ENCODE assay signal across 12 cellular contexts in genomic region chr2:105788670-105789290, GRCh38. TPM values are rescaled to one million over a fixed set of nuclear protein-coding genes. Genes with fewer than 3 reads are reported as not detected.
DNase-seq lines count a peak whose midpoint lies in the region; ATAC-seq and TF ChIP-seq lines count a peak whose summit lies in the region.
"Had no signal": no experiment of that assay in that cellular context is flagged by ENCODE, and none has a peak within 500 bp of the region (broad histone marks: within the 10 kb centered on the region; RNA-seq: fewer than 3 reads in every experiment).

No MANE protein-coding gene starts in this region.

- peak overlapping the region; percentile 96 for H3K27ac Mint-ChIP-seq in activated naive CD8-positive, alpha-beta T cell
- H3K27ac Mint-ChIP-seq in natural killer cell: peak overlapping the region; percentile 88 to 91
- H3K27ac Mint-ChIP-seq: type B pancreatic cell had no signal

- H3K4me3 Mint-ChIP-seq in activated naive CD8-positive, alpha-beta T cell: peak overlapping the region; percentile 30
- no peak overlapping the region for H3K4me3 Mint-ChIP-seq in natural killer cell
- H3K4me3 Mint-ChIP-seq: type B pancreatic cell had no signal

- H3K4me1 Mint-ChIP-seq in activated naive CD8-positive, alpha-beta T cell (ENCODE audit: low read depth): peaks cover 99% of the 10 kb centered on the region
- peaks cover 76 to 83% of the 10 kb centered on the region in 2 donors for H3K4me1 Mint-ChIP-seq in natural killer cell

- no peak for DNase-seq in HL-60 (ENCODE audit: low read depth in 1 of 2, low spot score in 1 of 2)
- DNase-seq in natural killer cell: no peak
- DNase-seq in prostate gland (ENCODE audit: low spot score): no peak
- no peak for DNase-seq in NCI-H82 (lab: John Stamatoyannopoulos, UW)

- intact Hi-C loops in natural killer cell (cut with micrococcal nuclease) (no loop called here), prostate gland (cut with DNase I) (no loop called here)

- no peaks in the 10 kb centered on the region for H3K27me3 ChIP-seq in BLaER1 treated with 17β-estradiol and CSF1 and Interleukin-3, amounts not matched to agents 10 nM and 100 nM
- H3K27me3 ChIP-seq in HL-60 (ENCODE audit: insufficient read depth, poor library complexity, severe bottlenecking) (no peaks in the 10 kb centered on the region), prostate gland (replicated peaks; ENCODE audit: insufficient read depth) (no peaks in the 10 kb centered on the region)
- H3K27me3 ChIP-seq: breast epithelium, gastroesophageal sphincter had no signal

- peak overlapping the region in 8 of 11 experiments; percentile 71 to 81 (median 76); a peak in 13 of 22 replicates for H3K9ac ChIP-seq in BLaER1 treated with 17β-estradiol and CSF1 and Interleukin-3, amounts not matched to agents 10 nM and 100 nM
- H3K9ac ChIP-seq: parathyroid adenoma had no signal

- peaks cover 97 to 100% (median 100%) of the 10 kb centered on the region in 10 experiments for H3K4me1 ChIP-seq in BLaER1 treated with 17β-estradiol and CSF1 and Interleukin-3, amounts not matched to agents 10 nM and 100 nM
- peaks cover 5% of the 10 kb centered on the region for H3K4me1 ChIP-seq in prostate gland (replicated peaks)

- H3K27me3 Mint-ChIP-seq in activated naive CD8-positive, alpha-beta T cell: no peaks in the 10 kb centered on the region
- H3K27me3 Mint-ChIP-seq in natural killer cell (ENCODE audit: low read depth in 2 of 2): no peaks in the 10 kb centered on the region
- H3K27me3 Mint-ChIP-seq: type B pancreatic cell had no signal

- TF ChIP-seq CTCF in HL-60 (IDR thresholded peaks at IDR 0.05; ENCODE audit: insufficient read depth, low read length) (no peak), natural killer cell (IDR thresholded peaks at IDR 0.05) (no peak), prostate gland (IDR thresholded peaks at IDR 0.05) (no peak)

- H3K9me3 Mint-ChIP-seq in activated naive CD8-positive, alpha-beta T cell (ENCODE audit: low read depth): no peaks in the 10 kb centered on the region
- no peaks in the 10 kb centered on the region for H3K9me3 Mint-ChIP-seq in natural killer cell

- H3K36me3 Mint-ChIP-seq in activated naive CD8-positive, alpha-beta T cell: peaks cover 10% of the 10 kb centered on the region
- H3K36me3 Mint-ChIP-seq in natural killer cell: no peaks in the 10 kb centered on the region

- ATAC-seq in natural killer cell: no peak
- no peak for ATAC-seq in HG03571 (IDR thresholded peaks at IDR 0.05; ENCODE audit: unreplicated experiment)
- no peak for ATAC-seq in HG03095 (IDR thresholded peaks at IDR 0.05; ENCODE audit: unreplicated experiment)
- ATAC-seq: gastroesophageal sphincter had no signal

- peak overlapping the region; percentile 80 to 99 (median 95) for H3K4me2 ChIP-seq in BLaER1 treated with 17β-estradiol and CSF1 and Interleukin-3, amounts not matched to agents 10 nM and 100 nM

- H3K27ac ChIP-seq in BLaER1 treated with 17β-estradiol and CSF1 and Interleukin-3, amounts not matched to agents 10 nM and 100 nM: peak overlapping the region in 10 of 11 experiments; percentile 54 to 100 (median 98); a peak in 19 of 22 replicates
- peak overlapping the region; percentile 63 for H3K27ac ChIP-seq in HL-60 (replicated peaks)
- no peak overlapping the region for H3K27ac ChIP-seq in prostate gland
- H3K27ac ChIP-seq: parathyroid adenoma had no signal

- no peak for TF ChIP-seq POLR2A in prostate gland (IDR thresholded peaks at IDR 0.05)

- peaks cover 0 to 58% (median 23%) of the 10 kb centered on the region in 11 experiments; a peak in 15 of 22 replicates for H3K36me3 ChIP-seq in BLaER1 treated with 17β-estradiol and CSF1 and Interleukin-3, amounts not matched to agents 10 nM and 100 nM
- H3K36me3 ChIP-seq in prostate gland: no peaks in the 10 kb centered on the region
- H3K36me3 ChIP-seq: breast epithelium, gastroesophageal sphincter had no signal

- WGBS in prostate gland: 73% methylated on average over 12 of the region's 12 CpGs

- peak overlapping the region in 1 of 10 experiments; percentile 63; a peak in 2 of 20 replicates for H3K4me3 ChIP-seq in BLaER1 treated with 17β-estradiol and CSF1 and Interleukin-3, amounts not matched to agents 10 nM and 100 nM
- no peak overlapping the region for H3K4me3 ChIP-seq in HL-60 (replicated peaks; ENCODE audit: insufficient read depth, low read length)
- H3K4me3 ChIP-seq in prostate gland: no peak overlapping the region
- H3K4me3 ChIP-seq: breast epithelium, gastroesophageal sphincter had no signal

- H4K20me1 ChIP-seq in BLaER1 treated with 17β-estradiol and CSF1 and Interleukin-3, amounts not matched to agents 10 nM and 100 nM: peaks cover 0 to 57% (median 5%) of the 10 kb centered on the region in 11 experiments; a peak in 11 of 22 replicates

- H3K9me3 ChIP-seq in BLaER1 treated with 17β-estradiol and CSF1 and Interleukin-3, amounts not matched to agents 10 nM and 100 nM (replicated peaks in 1 of 11): peaks cover 0 to 21% (median 12%) of the 10 kb centered on the region in 11 experiments; a peak in 13 of 22 replicates
- no peaks in the 10 kb centered on the region for H3K9me3 ChIP-seq in prostate gland
- H3K9me3 ChIP-seq: breast epithelium, gastroesophageal sphincter had no signal

RNA-seq across cellular contexts. Expression of gene NCK2, which starts 44.1 kb away (rescaled TPM):
- 10 to 100 TPM; 34.1 to 50.8 (median 43.0) TPM for total RNA-seq in natural killer cell
- total RNA-seq in prostate gland: 100 to 1,000 TPM in 1 of 2 donors, 10 to 100 TPM in 1; 39.0 to 144 TPM

Comparison
In these comparisons a context has a peak if more than half of its experiments do, and no peak if none do; other contexts are left out.
1. H3K27ac ChIP-seq: peak in BLaER1 treated with 17β-estradiol and CSF1 and Interleukin-3, amounts not matched to agents 10 nM and 100 nM (10 of 11) and HL-60 (single experiment); none in prostate gland (0 of 2).